8 cellular contexts compared by ENCODE assay signal in genomic region chr11:7353100-7353499, GRCh38.
DNase-seq lines count a peak whose midpoint lies in the region; ATAC-seq lines count a peak whose summit lies in the region.

No MANE protein-coding gene starts in this region.

- ATAC-seq in left lobe of liver (peak; percentile 68), GM19023 (IDR thresholded peaks at IDR 0.05; ENCODE audit: unreplicated experiment) (no peak)

- DNase-seq in stimulated activated CD4-positive, alpha-beta T cell treated with anti-CD3 and anti-CD28 coated beads, Interleukin-15, amount 100 ng/mL, for 24 hours: peak; percentile 19
- DNase-seq in stimulated activated CD4-positive, alpha-beta T cell treated with anti-CD3 and anti-CD28 coated beads, Interleukin-1b, Interleukin-23, amount 100 ng/mL, for 48 hours: no peak
- DNase-seq in HS-27A (ENCODE audit: low read depth): peak; percentile 11
- peak; percentile 2 to 10 for DNase-seq in activated CD4-positive, alpha-beta T cell treated with anti-CD3 and anti-CD28 coated beads, Interleukin-2, amount 50 U/mL, for 48 hours
- DNase-seq in left lobe of liver (ENCODE audit: low spot score): no peak
- DNase-seq in middle frontal gyrus (ENCODE audit: extremely low spot score, low spot score): no peak
- DNase-seq in NCI-H1930 (lab: John Stamatoyannopoulos, UW): no peak

Comparison
In these comparisons a context has a peak if more than half of its experiments do, and no peak if none do; other contexts are left out.
1. DNase-seq: peak in stimulated activated CD4-positive, alpha-beta T cell treated with anti-CD3 and anti-CD28 coated beads, Interleukin-15, amount 100 ng/mL, for 24 hours (single experiment), HS-27A (single experiment) and activated CD4-positive, alpha-beta T cell treated with anti-CD3 and anti-CD28 coated beads, Interleukin-2, amount 50 U/mL, for 48 hours (2 of 2); none in stimulated activated CD4-positive, alpha-beta T cell treated with anti-CD3 and anti-CD28 coated beads, Interleukin-1b, Interleukin-23, amount 100 ng/mL, for 48 hours (single experiment), left lobe of liver (single experiment), middle frontal gyrus (single experiment) and NCI-H1930 (0 of 2).